In genomic region chr3:23649502-23649901, GRCh38 we compare ENCODE assay signal across 24 cellular contexts.
DNase-seq lines count a peak whose midpoint lies in the region; ATAC-seq, FAIRE-seq and TF ChIP-seq lines count a peak whose summit lies in the region.
"Had no signal": no experiment of that assay in that cellular context is flagged by ENCODE, and none has a peak within 500 bp of the region (broad histone marks: within the 10 kb centered on the region; RNA-seq: fewer than 3 reads in every experiment).

No MANE protein-coding gene starts in this region.

- H2AFZ ChIP-seq in GM23338: no peak overlapping the region
- H2AFZ ChIP-seq in keratinocyte (ENCODE audit: control insufficient read depth, low read length): no peak overlapping the region

- H3K27me3 ChIP-seq in A673 (replicated peaks; ENCODE audit: insufficient read depth, low read depth, low read length, poor library complexity): no peaks in the 10 kb centered on the region
- H3K27me3 ChIP-seq in GM23338 (ENCODE audit: insufficient read depth): no peaks in the 10 kb centered on the region
- no peaks in the 10 kb centered on the region for H3K27me3 ChIP-seq in Panc1 (ENCODE audit: control insufficient read depth, insufficient read depth, low read length)
- H3K27me3 ChIP-seq in keratinocyte (ENCODE audit: control insufficient read depth, extremely low read depth, insufficient read depth, low read length): no peaks in the 10 kb centered on the region
- H3K27me3 ChIP-seq in ovary: no peaks in the 10 kb centered on the region
- H3K27me3 ChIP-seq: pancreas, tibial nerve had no signal

- H3K9ac ChIP-seq in keratinocyte (ENCODE audit: control insufficient read depth, extremely low read depth, insufficient read depth, low read length): no peak overlapping the region

- no peaks in the 10 kb centered on the region for H3K36me3 ChIP-seq in A673 (ENCODE audit: insufficient read depth, low read length, poor library complexity, severe bottlenecking)
- H3K36me3 ChIP-seq in GM23338 (ENCODE audit: insufficient read depth): no peaks in the 10 kb centered on the region
- H3K36me3 ChIP-seq in Panc1 (ENCODE audit: control insufficient read depth, insufficient read depth, low read length): no peaks in the 10 kb centered on the region
- H3K36me3 ChIP-seq in keratinocyte (ENCODE audit: control insufficient read depth in 2 of 2, extremely low read depth in 1 of 2, insufficient read depth in 2 of 2, low read length in 2 of 2): no peaks in the 10 kb centered on the region
- H3K36me3 ChIP-seq in ovary: no peaks in the 10 kb centered on the region
- H3K36me3 ChIP-seq: left ventricle myocardium inferior, pancreas, tibial nerve had no signal

- H3K27ac ChIP-seq in A673 (ENCODE audit: low read depth, low read length, poor library complexity, severe bottlenecking) (no peak overlapping the region), GM23338 (ENCODE audit: low read depth) (no peak overlapping the region), Panc1 (ENCODE audit: low read length) (peak overlapping the region; percentile 76), keratinocyte (ENCODE audit: control insufficient read depth, insufficient read depth, low read length) (no peak overlapping the region), ovary (no peak overlapping the region)
- H3K27ac ChIP-seq: C4-2B, left ventricle myocardium inferior, pancreas, tibial nerve had no signal

- TF ChIP-seq CTCF in A673 (conservative IDR thresholded peaks at IDR 0.05; ENCODE audit: low read depth, low read length): no peak
- no peak for TF ChIP-seq CTCF in GM23338 (conservative IDR thresholded peaks at IDR 0.05; ENCODE audit: low read depth in 2 of 2)
- no peak for TF ChIP-seq CTCF in Panc1 (IDR thresholded peaks at IDR 0.05)
- TF ChIP-seq CTCF in keratinocyte (optimal IDR thresholded peaks at IDR 0.05 in 1 of 3, IDR thresholded peaks at IDR 0.05 in 1 of 3, conservative IDR thresholded peaks at IDR 0.05 in 1 of 3; ENCODE audit: extremely low read depth in 1 of 3, insufficient read depth in 2 of 3, low read length in 3 of 3): no peak
- TF ChIP-seq CTCF in ovary (IDR thresholded peaks at IDR 0.05): no peak

- TF ChIP-seq POLR2A in ovary (IDR thresholded peaks at IDR 0.05): no peak

- H3F3A ChIP-seq in GM23338 (replicated peaks; ENCODE audit: low read depth): 0 out of 2 replicates have a peak, but pooled peaks cover 4% of the 10 kb centered on the region

- WGBS in ovary, 3 donors: 65 to 69% (median 67%) methylated on average over 4 of the region's 4 CpGs

- no peaks in the 10 kb centered on the region; the same call in 2 of the 3 replicates for H3K9me3 Mint-ChIP-seq in GM23338
- H3K9me3 Mint-ChIP-seq: activated naive CD4-positive, alpha-beta T cell treated with anti-CD3 and anti-CD28 coated beads for 36 hours; natural killer cell treated with Interleukin-12 subunit alpha and Interleukin-12 subunit beta and Interleukin-15 and Interleukin-18, amount 100 ng/mL, for 72 hours had no signal

- no peak overlapping the region for H3K27ac Mint-ChIP-seq in GM23338
- H3K27ac Mint-ChIP-seq: activated naive CD4-positive, alpha-beta T cell treated with anti-CD3 and anti-CD28 coated beads for 36 hours; natural killer cell treated with Interleukin-12 subunit alpha and Interleukin-12 subunit beta and Interleukin-15 and Interleukin-18, amount 100 ng/mL, for 72 hours had no signal

- intact Hi-C loops in A673 (cut with micrococcal nuclease; ENCODE audit: unreplicated experiment): no loop called here
- intact Hi-C loops in Panc1 (cut with micrococcal nuclease; ENCODE audit: unreplicated experiment): no loop called here
- intact Hi-C loops in ovary (cut with DNase I): no loop called here

- no peak for TF ChIP-seq EP300 in ovary (IDR thresholded peaks at IDR 0.05)

- H3K4me3 ChIP-seq in A673 (ENCODE audit: low read depth, low read length, poor library complexity, severe bottlenecking) (no peak overlapping the region), GM23338 (no peak overlapping the region; the same call in 1 of the 2 replicates), Panc1 (ENCODE audit: low read depth in 2 of 2, low read length in 2 of 2) (no peak overlapping the region), keratinocyte (ENCODE audit: control insufficient read depth in 2 of 3, extremely low read depth in 1 of 3, insufficient read depth in 2 of 3, low read depth in 1 of 3, low read length in 3 of 3) (no peak overlapping the region), ovary (no peak overlapping the region)
- H3K4me3 ChIP-seq: left ventricle myocardium inferior, pancreas, tibial nerve had no signal

- H3K79me2 ChIP-seq in GM23338 (replicated peaks; ENCODE audit: insufficient read depth): no peaks in the 10 kb centered on the region
- H3K79me2 ChIP-seq in keratinocyte (ENCODE audit: control insufficient read depth, insufficient read depth, low read length): no peaks in the 10 kb centered on the region

- peak; percentile 18 for DNase-seq in A673 (ENCODE audit: low spot score)
- DNase-seq in GM23338 (ENCODE audit: low spot score): peak; percentile 39
- DNase-seq in Panc1 (ENCODE audit: low read depth, low spot score): no peak
- DNase-seq in keratinocyte (ENCODE audit: low read depth, low spot score): no peak
- no peak for DNase-seq in SHP77 treated with DMSO at 0.1 percent for 48 hours (lab: John Stamatoyannopoulos, UW)
- DNase-seq in ovary: no peak
- no peak for DNase-seq in HuH-7 (ENCODE audit: low spot score)
- DNase-seq: activated CD4-positive, alpha-beta T cell treated with anti-CD3 and anti-CD28 coated beads, Interleukin-2, amount 50 U/mL, for 4 hours; activated CD4-positive, CD25-positive, alpha-beta regulatory T cell; activated naive CD4-positive, alpha-beta T cell treated with anti-CD3 and anti-CD28 coated beads for 36 hours; Karpas-422; left ventricle myocardium inferior; NCI-H1436; NCI-H2081 treated with DMSO at 0.1 percent for 48 hours; NCI-H82; stimulated activated CD4-positive, alpha-beta T cell treated with anti-CD3 and anti-CD28 coated beads, Interleukin-2, amount 100 ng/mL, for 24 hours; T-helper 9 cell had no signal

- peak overlapping the region; percentile 54 for H3K4me2 ChIP-seq in GM23338
- H3K4me2 ChIP-seq in keratinocyte (ENCODE audit: control insufficient read depth, extremely low read depth, insufficient read depth, low read depth, low read length): peak overlapping the region; percentile 69

- no TSS peak for BruUV-seq in A673 (replicated peaks; lab: Mats Ljungman, UMichigan)
- BruUV-seq in Panc1 (replicated peaks; lab: Mats Ljungman, UMichigan): no TSS peak

- no peak for FAIRE-seq in keratinocyte (lab: Jason Lieb, UNC)
- FAIRE-seq: H1, islet of Langerhans, pancreas had no signal

- no peaks in the 10 kb centered on the region for H3K36me3 Mint-ChIP-seq in GM23338 (ENCODE audit: low read depth)
- H3K36me3 Mint-ChIP-seq: natural killer cell treated with Interleukin-12 subunit alpha and Interleukin-12 subunit beta and Interleukin-15 and Interleukin-18, amount 100 ng/mL, for 72 hours had no signal

- H3K27me3 Mint-ChIP-seq in GM23338 (ENCODE audit: insufficient read depth, low read depth, poor library complexity): peaks cover 6% of the 10 kb centered on the region

- peak; percentile 38; the same call in 2 of the 3 replicates for ATAC-seq in GM23338
- ATAC-seq in Panc1: no peak
- ATAC-seq in GM21367 (IDR thresholded peaks at IDR 0.05; ENCODE audit: unreplicated experiment): no peak

- H3K9me3 ChIP-seq in A673 (ENCODE audit: low read depth, low read length, poor library complexity, severe bottlenecking) (no peaks in the 10 kb centered on the region), Panc1 (ENCODE audit: control insufficient read depth, insufficient read depth, low read depth, low read length) (no peaks in the 10 kb centered on the region), keratinocyte (ENCODE audit: control insufficient read depth, low read depth, low read length) (no peaks in the 10 kb centered on the region), ovary (no peaks in the 10 kb centered on the region)
- H3K9me3 ChIP-seq: left ventricle myocardium inferior, pancreas, tibial nerve had no signal

- CTCF ChIA-PET in A673 (lab: Charles Lee) (interaction anchor here (0.5 kb wide), 1 partner anchor 128 kb away, joined by 5 read pairs; no protein-coding TSS in a partner anchor), Panc1 (lab: Charles Lee) (interaction anchor here (0.5 kb wide), 1 partner anchor 33 kb away, joined by 3 read pairs; no protein-coding TSS in a partner anchor)

- H3K4me3 Mint-ChIP-seq in GM23338: no peak overlapping the region
- H3K4me3 Mint-ChIP-seq: activated naive CD4-positive, alpha-beta T cell treated with anti-CD3 and anti-CD28 coated beads for 36 hours; natural killer cell treated with Interleukin-12 subunit alpha and Interleukin-12 subunit beta and Interleukin-15 and Interleukin-18, amount 100 ng/mL, for 72 hours had no signal

- in situ Hi-C loops in Panc1 (cut with HindIII; ENCODE audit: low pct_unique_long_range_greater_than_20kb, low sequenced_read_pairs): no loop called here

- H3K4me1 Mint-ChIP-seq in GM23338: peaks cover 54% of the 10 kb centered on the region

- dilution Hi-C loops in keratinocyte (cut with MboI; ENCODE audit: extremely low pct_ligation_motif_present, low sequenced_read_pairs): no loop called here

- H3K9me1 ChIP-seq in keratinocyte (ENCODE audit: control insufficient read depth, extremely low read depth, insufficient read depth, low read length): no peaks in the 10 kb centered on the region

- H3K9me2 ChIP-seq in GM23338 (ENCODE audit: insufficient read depth): 0 out of 2 replicates have a peak, but pooled peaks cover 3% of the 10 kb centered on the region

- H4K20me1 ChIP-seq in GM23338 (replicated peaks; ENCODE audit: insufficient read depth) (no peaks in the 10 kb centered on the region), keratinocyte (ENCODE audit: control insufficient read depth, extremely low read depth, insufficient read depth, low read length) (no peaks in the 10 kb centered on the region)

- POLR2A ChIA-PET in A673 (lab: Charles Lee; ENCODE audit: low non-redundant PET): no interaction called here
- POLR2A ChIA-PET in Panc1 (lab: Charles Lee): no interaction called here

- H3K4me1 ChIP-seq in A673 (ENCODE audit: insufficient read depth, low read length, poor library complexity, severe bottlenecking): no peaks in the 10 kb centered on the region
- H3K4me1 ChIP-seq in GM23338 (ENCODE audit: insufficient read depth): peaks cover 49% of the 10 kb centered on the region
- H3K4me1 ChIP-seq in Panc1 (ENCODE audit: control insufficient read depth, insufficient read depth, low read length): peaks cover 21% of the 10 kb centered on the region
- H3K4me1 ChIP-seq in keratinocyte (ENCODE audit: control insufficient read depth, extremely low read depth, insufficient read depth, low read length): peaks cover 39% of the 10 kb centered on the region
- H3K4me1 ChIP-seq in ovary (ENCODE audit: insufficient read depth): no peaks in the 10 kb centered on the region

Comparison
In these comparisons a context has a peak if more than half of its experiments do, and no peak if none do; other contexts are left out.
1. DNase-seq: peak in A673 (single experiment) and GM23338 (single experiment); none in Panc1 (single experiment), keratinocyte (single experiment), SHP77 treated with DMSO at 0.1 percent for 48 hours (single experiment), ovary (0 of 5) and HuH-7 (single experiment).